In the genomic region with DNA sequence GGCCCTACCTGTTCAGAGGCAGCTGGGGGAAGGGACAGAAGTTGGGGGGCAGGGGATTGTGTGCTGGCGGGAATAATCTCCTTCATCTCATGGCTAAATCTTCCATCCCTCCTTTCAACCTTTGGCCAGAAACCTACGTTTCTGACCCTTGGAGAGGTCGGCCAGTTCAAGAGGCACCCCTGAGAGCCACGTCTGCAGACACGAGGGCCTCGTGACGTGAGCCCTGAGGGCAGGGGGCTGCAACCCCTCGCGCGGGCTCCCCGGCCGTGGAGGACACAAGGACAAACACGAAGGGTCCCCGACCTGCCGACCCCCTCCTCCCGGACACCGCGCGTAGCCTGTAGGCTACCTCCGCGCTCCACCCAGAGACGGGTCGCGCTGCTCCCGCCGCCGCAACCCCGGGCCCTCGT, we compare ENCODE assay signal across 7 cellular contexts. TPM values are rescaled to one million over a fixed set of nuclear protein-coding genes. Genes with fewer than 3 reads are reported as not detected.
DNase-seq lines count a peak whose midpoint lies in the region; ATAC-seq, FAIRE-seq and TF ChIP-seq lines count a peak whose summit lies in the region.

No MANE protein-coding gene starts in this region.

- FAIRE-seq in kidney (lab: Jason Lieb, UNC), result no peak

- under 1% methylated on average over 25 of the region's 29 CpGs for WGBS in suprapubic skin

- peak overlapping the region; percentile 100 for H3K9ac ChIP-seq in adipocyte (ENCODE audit: low read length)
- peak overlapping the region; percentile 80 to 93 for H3K9ac ChIP-seq in kidney (ENCODE audit: low read length in 2 of 2)

- peak; percentile 17 for ATAC-seq in HG03135 (IDR thresholded peaks at IDR 0.05; ENCODE audit: unreplicated experiment)
- ATAC-seq in GM21526 (IDR thresholded peaks at IDR 0.05; ENCODE audit: low FRiP score, unreplicated experiment), result no peak

- no peak for TF ChIP-seq CTCF in kidney (IDR thresholded peaks at IDR 0.05; ENCODE audit: borderline replicate concordance, extremely low read depth, insufficient read depth)
- no peak for TF ChIP-seq CTCF in suprapubic skin (IDR thresholded peaks at IDR 0.05)

- intact Hi-C loops in kidney (cut with DNase I), result no loop called here

- H3K36me3 ChIP-seq in adipocyte (ENCODE audit: control insufficient read depth, insufficient read depth, low read length, severe bottlenecking) (peaks cover 24% of the 10 kb centered on the region), kidney (ENCODE audit: control insufficient read depth in 1 of 2, insufficient read depth in 2 of 2, low read length in 2 of 2) (peaks cover 0 to 17% of the 10 kb centered on the region in 2 donors), suprapubic skin (peaks cover 14% of the 10 kb centered on the region)

- peak overlapping the region; percentile 97 for H3K27ac ChIP-seq in kidney (ENCODE audit: low read depth in 2 of 2, low read length in 2 of 2)
- peak overlapping the region; percentile 98 for H3K27ac ChIP-seq in suprapubic skin

- no peaks in the 10 kb centered on the region for H3K9me3 ChIP-seq in adipocyte (ENCODE audit: control insufficient read depth, low read length)
- H3K9me3 ChIP-seq in kidney (ENCODE audit: control insufficient read depth in 1 of 2, low read length in 2 of 2), result no peaks in the 10 kb centered on the region
- H3K9me3 ChIP-seq in suprapubic skin, result no peaks in the 10 kb centered on the region

- TF ChIP-seq EP300 in suprapubic skin (IDR thresholded peaks at IDR 0.05), result no peak

- H3K4me3 ChIP-seq in adipocyte (ENCODE audit: low read length), result peak overlapping the region; percentile 94
- peak overlapping the region; percentile 87 to 98 for H3K4me3 ChIP-seq in kidney (ENCODE audit: low read length in 2 of 2)
- peak overlapping the region; percentile 66 for H3K4me3 ChIP-seq in suprapubic skin

- H3K4me1 ChIP-seq in adipocyte (ENCODE audit: control insufficient read depth, insufficient read depth, low read length) (peaks cover 40% of the 10 kb centered on the region), kidney (ENCODE audit: control insufficient read depth in 1 of 2, insufficient read depth in 1 of 2, low read depth in 1 of 2, low read length in 2 of 2) (peaks cover 7 to 16% of the 10 kb centered on the region in 2 donors), suprapubic skin (peaks cover 45% of the 10 kb centered on the region)

- DNase-seq in adipocyte (ENCODE audit: low read depth), result no peak
- no peak for DNase-seq in kidney
- DNase-seq in suprapubic skin (ENCODE audit: low spot score in 2 of 2), result no peak
- no peak for DNase-seq in dermis blood vessel endothelial cell

- H3K27me3 ChIP-seq in adipocyte (replicated peaks; ENCODE audit: control insufficient read depth, insufficient read depth, low read length), result no peaks in the 10 kb centered on the region
- no peaks in the 10 kb centered on the region for H3K27me3 ChIP-seq in suprapubic skin

- TF ChIP-seq POLR2A in GM19099 (IDR thresholded peaks at IDR 0.05; ENCODE audit: extremely low read depth, insufficient read length, low read depth) (peak; percentile 1), suprapubic skin (IDR thresholded peaks at IDR 0.05) (no peak)

RNA-seq across cellular contexts. Expression of a gene that starts 0.9 kb away (rescaled TPM):
- 802 TPM for total RNA-seq in kidney
- polyA plus RNA-seq in kidney (ENCODE audit: insufficient read depth, low read depth, low replicate concordance), result 929 TPM
- total RNA-seq in suprapubic skin, result 1,000 to 10,000 TPM; 1,253 to 2,519 (median 2,306) TPM
- 1,348 and 2,550 TPM in 2 replicates for total RNA-seq in dermis blood vessel endothelial cell

RNA-seq across cellular contexts. Expression of a gene that starts 5.3 kb away (rescaled TPM):
- total RNA-seq in kidney (5.0 TPM), suprapubic skin (1 to 10 TPM; 2.6 to 6.2 (median 4.3) TPM), dermis blood vessel endothelial cell (3.5 and 4.1 TPM in 2 replicates)
- 3.6 TPM for polyA plus RNA-seq in kidney (ENCODE audit: insufficient read depth, low read depth, low replicate concordance)

RNA-seq across cellular contexts. Expression of a gene that starts 9.3 kb away (rescaled TPM):
- 0.25 TPM for total RNA-seq in kidney
- polyA plus RNA-seq in kidney (ENCODE audit: insufficient read depth, low read depth, low replicate concordance), result not detected
- 10 to 100 TPM in 2 of 4 donors, 1 to 10 TPM in 1, not detected in 1; 3.9 to 13.7 (median 13.6) TPM for total RNA-seq in suprapubic skin
- total RNA-seq in dermis blood vessel endothelial cell, result not detected in 2 replicates

RNA-seq across cellular contexts. Expression of a gene that starts 22.3 kb away (rescaled TPM):
- total RNA-seq in kidney (13.0 TPM), suprapubic skin (10 to 100 TPM; 15.8 to 21.2 (median 17.4) TPM), dermis blood vessel endothelial cell (8.2 and 12.0 TPM in 2 replicates)
- 6.2 TPM for polyA plus RNA-seq in kidney (ENCODE audit: insufficient read depth, low read depth, low replicate concordance)

RNA-seq across cellular contexts. Expression of a gene that starts 23.6 kb away (rescaled TPM):
- total RNA-seq in kidney (5.0 TPM), suprapubic skin (1 to 10 TPM; 2.4 to 4.8 (median 3.4) TPM), dermis blood vessel endothelial cell (1.3 and 2.9 TPM in 2 replicates)
- 1.7 TPM for polyA plus RNA-seq in kidney (ENCODE audit: insufficient read depth, low read depth, low replicate concordance)
